In genomic region chr1:247110627-247111258, GRCh38 we compare ENCODE assay signal across 8 cellular contexts. TPM values are rescaled to one million over a fixed set of nuclear protein-coding genes. Genes with fewer than 3 reads are reported as not detected.
DNase-seq lines count a peak whose midpoint lies in the region; ATAC-seq and TF ChIP-seq lines count a peak whose summit lies in the region.

No MANE protein-coding gene starts in this region.

- H3K27me3 ChIP-seq in body of pancreas: no peaks in the 10 kb centered on the region

- TF ChIP-seq CTCF in body of pancreas (IDR thresholded peaks at IDR 0.05) (no peak), lower leg skin (IDR thresholded peaks at IDR 0.05) (no peak)

- no peaks in the 10 kb centered on the region for H3K36me3 ChIP-seq in body of pancreas (replicated peaks in 1 of 2; ENCODE audit: insufficient read depth in 1 of 2, low read depth in 2 of 2)

- intact Hi-C loops in body of pancreas (cut with DNase I): no loop called here
- intact Hi-C loops in lower leg skin (cut with DNase I; ENCODE audit: low total_unique reads): no loop called here

- peak overlapping the region; percentile 70 to 90 (median 81) for H3K27ac ChIP-seq in body of pancreas

- WGBS in body of pancreas, 2 donors: 12 to 14% methylated on average over 21 to 30 of the region's 30 CpGs
- 13 to 14% methylated on average over 29 to 30 of the region's 30 CpGs for WGBS in lower leg skin, 2 donors

- no peaks in the 10 kb centered on the region for H3K9me3 ChIP-seq in body of pancreas

- DNase-seq in activated T-cell treated with anti-CD3 and anti-CD28 coated beads for 4 hours (peak; percentile 25), body of pancreas (no peak), lower leg skin (ENCODE audit: low spot score in 2 of 2) (no peak), occipital lobe (lab: John Stamatoyannopoulos, UW) (no peak), DMS 273 treated with DMSO at 0.1 percent for 48 hours (lab: John Stamatoyannopoulos, UW) (no peak), RPMI8226 (no peak)
- no peak for DNase-seq in activated T-cell treated with anti-CD3 and anti-CD28 coated beads, Interleukin-2, amount 50 U/mL, for 1 hour
- DNase-seq in stimulated activated CD8-positive, alpha-beta memory T cell treated with anti-CD3 and anti-CD28 coated beads, Interleukin-4, amount 100 ng/mL, for 48 hours: peak; percentile 60

- TF ChIP-seq POLR2A in body of pancreas (IDR thresholded peaks at IDR 0.05) (no peak), lower leg skin (IDR thresholded peaks at IDR 0.05) (no peak)

- ATAC-seq in body of pancreas: peak; percentile 14

- H3K4me1 ChIP-seq in body of pancreas: peaks cover 29% of the 10 kb centered on the region

- H3K4me3 ChIP-seq in body of pancreas: peak overlapping the region; percentile 8 to 60
- peak overlapping the region; percentile 63 for H3K4me3 ChIP-seq in lower leg skin (ENCODE audit: low read depth, poor library complexity, severe bottlenecking)

RNA-seq across cellular contexts. Expression of gene ZNF669, which starts 6.6 kb away (rescaled TPM):
- total RNA-seq in body of pancreas (1 to 10 TPM; 2.9 to 5.9 TPM), lower leg skin (1 to 10 TPM; 5.4 to 8.7 (median 7.0) TPM), occipital lobe (33.8 TPM)

RNA-seq across cellular contexts. Expression of gene ZNF670, which starts 32.1 kb away (rescaled TPM):
- total RNA-seq in body of pancreas (1 to 10 TPM; 1.3 to 2.3 TPM), lower leg skin (1 to 10 TPM; 2.0 to 3.8 (median 2.4) TPM), occipital lobe (24.8 TPM)

Comparison
In these comparisons a context has a peak if more than half of its experiments do, and no peak if none do; other contexts are left out.
1. DNase-seq: peak in activated T-cell treated with anti-CD3 and anti-CD28 coated beads for 4 hours (single experiment) and stimulated activated CD8-positive, alpha-beta memory T cell treated with anti-CD3 and anti-CD28 coated beads, Interleukin-4, amount 100 ng/mL, for 48 hours (single experiment); none in activated T-cell treated with anti-CD3 and anti-CD28 coated beads, Interleukin-2, amount 50 U/mL, for 1 hour (single experiment), body of pancreas (0 of 4), lower leg skin (0 of 2), occipital lobe (single experiment), DMS 273 treated with DMSO at 0.1 percent for 48 hours (single experiment) and RPMI8226 (single experiment).